8 cellular contexts compared by ENCODE assay signal in the genomic region with DNA sequence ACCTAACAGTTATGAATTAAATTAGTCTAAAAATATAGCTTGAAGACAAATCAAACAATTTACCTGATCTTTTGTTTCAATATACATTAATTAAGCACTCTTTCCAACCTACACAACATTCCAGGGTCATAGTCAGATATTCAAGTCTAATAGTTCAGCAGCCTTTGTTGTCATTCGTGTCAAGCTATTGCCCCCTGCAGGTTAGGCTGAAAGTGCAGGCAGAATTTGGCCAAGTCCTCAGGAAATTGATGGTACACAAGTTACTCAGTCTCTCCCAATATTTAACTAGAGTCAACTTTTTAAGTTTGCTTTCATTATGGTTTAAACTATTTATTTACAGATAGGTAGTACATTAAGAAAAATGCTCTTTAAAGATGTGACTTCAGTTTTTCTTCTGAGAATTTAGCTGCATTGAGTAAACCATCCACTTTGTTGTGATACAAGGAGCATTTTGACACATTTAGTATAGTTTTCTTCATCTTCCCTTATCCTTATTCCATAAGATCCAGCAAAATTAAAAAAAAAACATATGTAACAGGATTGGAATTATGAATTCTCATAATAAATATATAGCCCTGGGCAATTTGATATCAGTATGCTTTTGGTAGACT.
DNase-seq lines count a peak whose midpoint lies in the region; ATAC-seq, FAIRE-seq and TF ChIP-seq lines count a peak whose summit lies in the region.

No MANE protein-coding gene starts in this region.

- H3K4me3 Mint-ChIP-seq in T-cell (no peak overlapping the region), astrocyte (ENCODE audit: unreplicated experiment) (no peak overlapping the region)

- no peak overlapping the region for H3K4me2 ChIP-seq in astrocyte (ENCODE audit: low read length)

- POLR2A ChIA-PET in T-cell (lab: Charles Lee) = interaction anchor here (0.6 to 0.7 kb wide), 2 partner anchors 808 to 1026 kb away, joined by 3 read pairs; no protein-coding TSS in a partner anchor

- H3K9me3 Mint-ChIP-seq in T-cell (peaks cover 0 to 3% (median 0%) of the 10 kb centered on the region in 3 donors), astrocyte (ENCODE audit: unreplicated experiment) (peaks cover 5% of the 10 kb centered on the region)

- H3K79me2 ChIP-seq in astrocyte (ENCODE audit: insufficient read depth, low read length) = no peaks in the 10 kb centered on the region

- H3K27ac Mint-ChIP-seq in T-cell (no peak overlapping the region), astrocyte (ENCODE audit: unreplicated experiment) (no peak overlapping the region)

- no peak overlapping the region for H3K27ac ChIP-seq in astrocyte (ENCODE audit: low read depth, low read length)

- peak; percentile 99 for TF ChIP-seq CTCF in astrocyte (IDR thresholded peaks at IDR 0.05; ENCODE audit: insufficient read depth, low read depth, low read length)

- peaks cover 33 to 40% (median 37%) of the 10 kb centered on the region in 3 donors for H3K4me1 Mint-ChIP-seq in T-cell
- peaks cover 23% of the 10 kb centered on the region for H3K4me1 Mint-ChIP-seq in astrocyte (ENCODE audit: low read depth, unreplicated experiment)

- DNase-seq in GDM1 (lab: John Stamatoyannopoulos, UW) (peak; percentile 35), H7 (peak; percentile 53), NCI-H1105 (lab: John Stamatoyannopoulos, UW) (peak; percentile 75), T-cell (peak; percentile 16 to 74 (median 60)), astrocyte (ENCODE audit: low read depth) (peak; percentile 52), hippocampal formation (lab: John Stamatoyannopoulos, UW) (peak; percentile 60 to 86)
- DNase-seq in stimulated activated CD4-positive, alpha-beta T cell treated with anti-CD3 and anti-CD28 coated beads, Interleukin-12 subunit alpha, Interleukin-12 subunit beta, amount 100 ng/mL, for 4 hours = peak; percentile 65

- H4K20me1 ChIP-seq in astrocyte (ENCODE audit: insufficient read depth, low read length) = no peaks in the 10 kb centered on the region

- H3K36me3 Mint-ChIP-seq in T-cell (no peaks in the 10 kb centered on the region), astrocyte (ENCODE audit: low read depth, unreplicated experiment) (no peaks in the 10 kb centered on the region)

- H3K36me3 ChIP-seq in H7 (replicated peaks; ENCODE audit: control insufficient read depth, insufficient read depth, low read length) = no peaks in the 10 kb centered on the region
- no peaks in the 10 kb centered on the region for H3K36me3 ChIP-seq in astrocyte (ENCODE audit: insufficient read depth, low read length)

- peaks cover 67% of the 10 kb centered on the region for H3K27me3 ChIP-seq in H7 (ENCODE audit: control insufficient read depth, insufficient read depth, low read length)
- no peaks in the 10 kb centered on the region for H3K27me3 ChIP-seq in astrocyte (ENCODE audit: insufficient read depth, low read length)

- H3K4me3 ChIP-seq in H7 (ENCODE audit: insufficient read depth, low read depth, low read length) (no peak overlapping the region), astrocyte (ENCODE audit: insufficient read depth, low read depth, low read length) (no peak overlapping the region)

- ATAC-seq in T-cell (replicated peaks in 1 of 4) = peak in 1 of 4 experiments; percentile 48
- ATAC-seq in GM19397 (IDR thresholded peaks at IDR 0.05; ENCODE audit: unreplicated experiment) = no peak

- H3K9ac ChIP-seq in astrocyte (ENCODE audit: low read length) = no peak overlapping the region

- H2AFZ ChIP-seq in astrocyte (ENCODE audit: low read depth, low read length) = no peak overlapping the region

- FAIRE-seq in astrocyte (lab: Jason Lieb, UNC) = peak; percentile 59

- H3K4me1 ChIP-seq in astrocyte (ENCODE audit: insufficient read depth, low read length) = peaks cover 38% of the 10 kb centered on the region

- CTCF ChIA-PET in T-cell (lab: Charles Lee) = interaction anchor here (0.6 to 2.2 kb wide), 12 partner anchors 9 to 1088 kb away, joined by 3 to 15 read pairs (median 4); no protein-coding TSS in a partner anchor

- peaks cover 67 to 89% of the 10 kb centered on the region in 2 donors for H3K27me3 Mint-ChIP-seq in T-cell
- peaks cover 27% of the 10 kb centered on the region for H3K27me3 Mint-ChIP-seq in astrocyte (ENCODE audit: low read depth, unreplicated experiment)

- no peaks in the 10 kb centered on the region for H3K9me3 ChIP-seq in astrocyte (ENCODE audit: insufficient read depth, low read depth, low read length)
